1 cellular context compared by ENCODE assay signal in genomic region chr7:107934991-107935770, GRCh38.
A peak's percentile ranks its signal among the peaks of the same experiment; 100 is the strongest.
TF ChIP-seq lines count a peak whose summit lies in the region.

No MANE protein-coding gene starts in this region.

TF ChIP-seq in SK-N-SH, 30 proteins besides CTCF, POLR2A, EP300 and RAD21 (continued from another document):
- TF ChIP-seq, protein P1, sequence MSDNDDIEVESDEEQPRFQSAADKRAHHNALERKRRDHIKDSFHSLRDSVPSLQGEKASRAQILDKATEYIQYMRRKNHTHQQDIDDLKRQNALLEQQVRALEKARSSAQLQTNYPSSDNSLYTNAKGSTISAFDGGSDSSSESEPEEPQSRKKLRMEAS (IDR thresholded peaks at IDR 0.05; ENCODE audit: low read depth): no peak
- TF ChIP-seq SMC3 (IDR thresholded peaks at IDR 0.05; ENCODE audit: low read depth, low read length) (no peak), MEF2A (IDR thresholded peaks at IDR 0.05; ENCODE audit: borderline replicate concordance, low read depth) (no peak; the same call in 1 of the 2 replicates), FOSL2 (IDR thresholded peaks at IDR 0.05; ENCODE audit: borderline replicate concordance, low read depth) (peak; percentile 89), SIN3A (IDR thresholded peaks at IDR 0.05; ENCODE audit: borderline replicate concordance, low read depth, low read length) (peak; percentile 63; the same call in 1 of the 2 replicates), POLR2AphosphoS5 (IDR thresholded peaks at IDR 0.05; ENCODE audit: low read depth, low read length) (peak; percentile 72), GATA2 (CRISPR knock-in tag; IDR thresholded peaks at IDR 0.05) (no peak), ZBTB33 (IDR thresholded peaks at IDR 0.05; ENCODE audit: borderline replicate concordance, low read depth) (0 out of 2 replicates have a peak, but pooled peaks have one; percentile 60), FOXM1 (IDR thresholded peaks at IDR 0.05; ENCODE audit: low read depth) (no peak; the same call in 1 of the 2 replicates), RCOR1 (IDR thresholded peaks at IDR 0.05; ENCODE audit: low read length) (no peak), CHD2 (IDR thresholded peaks at IDR 0.05; ENCODE audit: low read length, partially characterized antibody) (no peak), FOXJ3 (CRISPR knock-in tag; IDR thresholded peaks at IDR 0.05) (no peak), TEAD4 (IDR thresholded peaks at IDR 0.05; ENCODE audit: borderline replicate concordance, insufficient read depth) (peak; percentile 64; the same call in 1 of the 2 replicates), RXRA (IDR thresholded peaks at IDR 0.05; ENCODE audit: borderline replicate concordance, low read depth) (no peak), NRF1 (IDR thresholded peaks at IDR 0.05; ENCODE audit: low read depth, low read length) (no peak), GABPA (IDR thresholded peaks at IDR 0.05; ENCODE audit: low read depth) (no peak), JUND (IDR thresholded peaks at IDR 0.05) (peak; percentile 78), NFIC (IDR thresholded peaks at IDR 0.05; ENCODE audit: borderline replicate concordance) (peak; percentile 59; the same call in 1 of the 2 replicates), RFX5 (IDR thresholded peaks at IDR 0.05; ENCODE audit: low read length) (no peak), YY1 (IDR thresholded peaks at IDR 0.05; ENCODE audit: low read depth) (peak; percentile 40; the same call in 1 of the 2 replicates), TCF12 (IDR thresholded peaks at IDR 0.05) (peak; percentile 87), ELF1 (IDR thresholded peaks at IDR 0.05) (no peak), MXI1 (IDR thresholded peaks at IDR 0.05; ENCODE audit: low read depth, low read length) (no peak)
- TF ChIP-seq, protein P2, sequence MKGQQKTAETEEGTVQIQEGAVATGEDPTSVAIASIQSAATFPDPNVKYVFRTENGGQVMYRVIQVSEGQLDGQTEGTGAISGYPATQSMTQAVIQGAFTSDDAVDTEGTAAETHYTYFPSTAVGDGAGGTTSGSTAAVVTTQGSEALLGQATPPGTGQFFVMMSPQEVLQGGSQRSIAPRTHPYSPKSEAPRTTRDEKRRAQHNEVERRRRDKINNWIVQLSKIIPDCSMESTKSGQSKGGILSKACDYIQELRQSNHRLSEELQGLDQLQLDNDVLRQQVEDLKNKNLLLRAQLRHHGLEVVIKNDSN (IDR thresholded peaks at IDR 0.05; ENCODE audit: borderline replicate concordance, low read depth): no peak
- TF ChIP-seq, protein P3, sequence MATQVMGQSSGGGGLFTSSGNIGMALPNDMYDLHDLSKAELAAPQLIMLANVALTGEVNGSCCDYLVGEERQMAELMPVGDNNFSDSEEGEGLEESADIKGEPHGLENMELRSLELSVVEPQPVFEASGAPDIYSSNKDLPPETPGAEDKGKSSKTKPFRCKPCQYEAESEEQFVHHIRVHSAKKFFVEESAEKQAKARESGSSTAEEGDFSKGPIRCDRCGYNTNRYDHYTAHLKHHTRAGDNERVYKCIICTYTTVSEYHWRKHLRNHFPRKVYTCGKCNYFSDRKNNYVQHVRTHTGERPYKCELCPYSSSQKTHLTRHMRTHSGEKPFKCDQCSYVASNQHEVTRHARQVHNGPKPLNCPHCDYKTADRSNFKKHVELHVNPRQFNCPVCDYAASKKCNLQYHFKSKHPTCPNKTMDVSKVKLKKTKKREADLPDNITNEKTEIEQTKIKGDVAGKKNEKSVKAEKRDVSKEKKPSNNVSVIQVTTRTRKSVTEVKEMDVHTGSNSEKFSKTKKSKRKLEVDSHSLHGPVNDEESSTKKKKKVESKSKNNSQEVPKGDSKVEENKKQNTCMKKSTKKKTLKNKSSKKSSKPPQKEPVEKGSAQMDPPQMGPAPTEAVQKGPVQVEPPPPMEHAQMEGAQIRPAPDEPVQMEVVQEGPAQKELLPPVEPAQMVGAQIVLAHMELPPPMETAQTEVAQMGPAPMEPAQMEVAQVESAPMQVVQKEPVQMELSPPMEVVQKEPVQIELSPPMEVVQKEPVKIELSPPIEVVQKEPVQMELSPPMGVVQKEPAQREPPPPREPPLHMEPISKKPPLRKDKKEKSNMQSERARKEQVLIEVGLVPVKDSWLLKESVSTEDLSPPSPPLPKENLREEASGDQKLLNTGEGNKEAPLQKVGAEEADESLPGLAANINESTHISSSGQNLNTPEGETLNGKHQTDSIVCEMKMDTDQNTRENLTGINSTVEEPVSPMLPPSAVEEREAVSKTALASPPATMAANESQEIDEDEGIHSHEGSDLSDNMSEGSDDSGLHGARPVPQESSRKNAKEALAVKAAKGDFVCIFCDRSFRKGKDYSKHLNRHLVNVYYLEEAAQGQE (IDR thresholded peaks at IDR 0.05; ENCODE audit: low read depth, low read length): no peak
